13 cellular contexts compared by ENCODE assay signal in the genomic region with DNA sequence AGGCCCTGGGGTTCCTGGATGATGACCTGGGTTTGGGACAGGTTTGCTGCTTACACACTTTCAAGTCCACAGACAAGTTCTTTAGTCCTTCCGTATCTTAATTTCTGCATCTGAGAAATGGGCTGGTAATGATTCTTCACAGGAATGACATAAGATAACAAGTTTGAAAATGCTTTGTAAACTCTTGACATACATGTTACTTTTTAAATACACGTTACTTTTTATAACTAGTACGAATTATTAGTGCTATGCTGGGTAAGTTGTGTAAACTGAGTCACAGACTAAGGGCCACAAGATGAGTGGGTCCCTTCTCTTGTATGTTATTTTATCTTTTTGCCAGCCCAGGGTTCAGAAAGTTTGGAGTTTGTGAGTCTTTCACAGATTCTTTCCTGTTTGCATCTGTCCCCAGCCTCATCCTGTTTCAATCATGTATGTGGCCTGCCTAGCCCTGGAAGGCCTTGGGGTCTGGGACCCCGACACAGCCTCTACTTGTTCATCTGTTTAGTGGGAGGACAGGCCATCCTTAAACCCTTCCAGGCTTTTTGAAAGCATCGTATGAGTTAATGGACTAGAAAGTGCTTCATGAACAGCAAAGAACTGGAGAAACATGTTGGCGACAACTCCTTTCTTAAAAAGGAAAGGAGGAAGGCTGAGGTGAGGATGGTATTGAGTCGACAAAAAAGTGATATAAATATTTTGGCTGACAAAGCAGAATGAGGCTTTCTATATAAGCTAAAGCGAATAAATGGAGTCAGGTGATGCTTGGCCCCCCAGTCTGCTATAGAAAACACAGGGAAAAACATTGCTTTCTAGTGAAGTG. TPM values are rescaled to one million over a fixed set of nuclear protein-coding genes. Genes with fewer than 3 reads are reported as not detected.
DNase-seq lines count a peak whose midpoint lies in the region; ATAC-seq, FAIRE-seq and TF ChIP-seq lines count a peak whose summit lies in the region.
"Had no signal": no experiment of that assay in that cellular context is flagged by ENCODE, and none has a peak within 500 bp of the region (broad histone marks: within the 10 kb centered on the region; RNA-seq: fewer than 3 reads in every experiment).

No MANE protein-coding gene starts in this region.

- H3K36me3 Mint-ChIP-seq in GM23338 (ENCODE audit: low read depth), result peaks cover 19% of the 10 kb centered on the region
- H3K36me3 Mint-ChIP-seq in activated B cell treated with CpG ODN at 0.5 μM for 24 hours (ENCODE audit: low read depth), result no peaks in the 10 kb centered on the region

- no peak for TF ChIP-seq CTCF in GM23338 (conservative IDR thresholded peaks at IDR 0.05; ENCODE audit: low read depth in 2 of 2)
- no peak for TF ChIP-seq CTCF in activated B cell treated with CpG ODN at 0.5 μM for 24 hours (IDR thresholded peaks at IDR 0.05)
- TF ChIP-seq CTCF in left lung (IDR thresholded peaks at IDR 0.05), result no peak

- no peaks in the 10 kb centered on the region for H3K27me3 ChIP-seq in GM23338 (ENCODE audit: insufficient read depth)
- no peaks in the 10 kb centered on the region for H3K27me3 ChIP-seq in left lung
- no peaks in the 10 kb centered on the region for H3K27me3 ChIP-seq in skeletal muscle tissue (ENCODE audit: control insufficient read depth in 3 of 3, insufficient read depth in 3 of 3, low read length in 3 of 3)

- no peak overlapping the region for H3K4me3 Mint-ChIP-seq in GM23338
- peak overlapping the region; percentile 65 for H3K4me3 Mint-ChIP-seq in activated B cell treated with CpG ODN at 0.5 μM for 24 hours

- H3K27ac Mint-ChIP-seq in GM23338, result no peak overlapping the region
- H3K27ac Mint-ChIP-seq in activated B cell treated with CpG ODN at 0.5 μM for 24 hours, result no peak overlapping the region

- POLR2A ChIA-PET in activated B cell treated with CpG ODN at 0.5 μM for 24 hours (lab: Charles Lee), result no interaction called here

- H4K20me1 ChIP-seq in GM23338 (replicated peaks; ENCODE audit: insufficient read depth), result peaks cover 3% of the 10 kb centered on the region; the same call in 1 of the 2 replicates

- H3K27ac ChIP-seq in GM23338 (ENCODE audit: low read depth) (0 out of 2 replicates have a peak overlapping the region, but pooled peaks have one; percentile 13), left lung (peak overlapping the region; percentile 46 to 51), skeletal muscle tissue (ENCODE audit: low read depth, low read length) (peak overlapping the region; percentile 28)

- peaks cover 30% of the 10 kb centered on the region for H3K4me1 ChIP-seq in GM23338 (ENCODE audit: insufficient read depth)
- H3K4me1 ChIP-seq in left lung, result peaks cover 9 to 28% of the 10 kb centered on the region in 2 donors
- peaks cover 25 to 38% (median 34%) of the 10 kb centered on the region in 3 donors for H3K4me1 ChIP-seq in skeletal muscle tissue (ENCODE audit: control insufficient read depth in 3 of 3, insufficient read depth in 3 of 3, low read length in 3 of 3)

- H3K36me3 ChIP-seq in GM23338 (ENCODE audit: insufficient read depth) (no peaks in the 10 kb centered on the region), left lung (no peaks in the 10 kb centered on the region), skeletal muscle tissue (ENCODE audit: control insufficient read depth in 3 of 3, insufficient read depth in 3 of 3, low read length in 3 of 3) (no peaks in the 10 kb centered on the region)

- H3K79me2 ChIP-seq in GM23338 (replicated peaks; ENCODE audit: insufficient read depth), result peaks cover 89% of the 10 kb centered on the region

- no peak overlapping the region for H2AFZ ChIP-seq in GM23338

- ATAC-seq in GM23338, result no peak
- ATAC-seq in activated B cell treated with CpG ODN at 0.5 μM for 24 hours (ENCODE audit: low read depth), result no peak
- ATAC-seq in left lung, result no peak
- no peak for ATAC-seq in GM18909 (IDR thresholded peaks at IDR 0.05; ENCODE audit: poor library complexity, unreplicated experiment)
- no peak for ATAC-seq in sciatic nerve

- CTCF ChIA-PET in activated B cell treated with CpG ODN at 0.5 μM for 24 hours (lab: Charles Lee), result no interaction called here

- H3K9ac ChIP-seq in skeletal muscle tissue (ENCODE audit: low read depth in 1 of 3, low read length in 3 of 3), result peak overlapping the region in 2 of 3 donors; percentile 0 to 34

- intact Hi-C loops in activated B cell treated with CpG ODN at 0.5 μM for 24 hours (cut with micrococcal nuclease), result no loop called here
- intact Hi-C loops in left lung (cut with DNase I), result no loop called here
- intact Hi-C loops in sciatic nerve (cut with DNase I), result no loop called here

- H3K27me3 Mint-ChIP-seq in GM23338 (ENCODE audit: insufficient read depth, low read depth, poor library complexity) (peaks cover 6% of the 10 kb centered on the region), activated B cell treated with CpG ODN at 0.5 μM for 24 hours (peaks cover 5% of the 10 kb centered on the region)

- DNase-seq in GM23338 (ENCODE audit: low spot score), result no peak
- no peak for DNase-seq in activated B cell treated with CpG ODN at 0.5 μM for 24 hours
- no peak for DNase-seq in left lung
- DNase-seq in HTR-8/SVneo (ENCODE audit: insufficient read length, low spot score), result no peak
- DNase-seq in sciatic nerve (ENCODE audit: low spot score), result no peak
- DNase-seq: activated CD4-positive, CD25-positive, alpha-beta regulatory T cell; activated gamma-delta T cell treated with Interleukin-2 at 50 U/mL for 16 hours; DMS 273 treated with DMSO at 0.1 percent for 48 hours; NCI-H226; Right ventricle myocardium superior had no signal

- H3K9me3 Mint-ChIP-seq in GM23338 (peaks cover 7% of the 10 kb centered on the region), activated B cell treated with CpG ODN at 0.5 μM for 24 hours (no peaks in the 10 kb centered on the region)

- peak overlapping the region; percentile 28; the same call in 1 of the 2 replicates for H3K4me2 ChIP-seq in GM23338

- 0 out of 2 replicates have a peak, but pooled peaks cover 5% of the 10 kb centered on the region for H3K9me2 ChIP-seq in GM23338 (ENCODE audit: insufficient read depth)

- H3K4me3 ChIP-seq in GM23338 (no peak overlapping the region), left lung (no peak overlapping the region), skeletal muscle tissue (ENCODE audit: low read length in 3 of 3) (peak overlapping the region in 1 of 3 donors; percentile 40)

- H3K9me3 ChIP-seq in left lung (peaks cover 0 to 5% of the 10 kb centered on the region in 2 donors), skeletal muscle tissue (ENCODE audit: control insufficient read depth in 3 of 3, low read length in 3 of 3) (no peaks in the 10 kb centered on the region)

- FAIRE-seq in HTR-8/SVneo (lab: Jason Lieb, UNC), result no peak
- FAIRE-seq: colon had no signal

- H3K4me1 Mint-ChIP-seq in GM23338 (peaks cover 63% of the 10 kb centered on the region), activated B cell treated with CpG ODN at 0.5 μM for 24 hours (peaks cover 16% of the 10 kb centered on the region)

- H3F3A ChIP-seq in GM23338 (replicated peaks; ENCODE audit: low read depth), result no peaks in the 10 kb centered on the region

RNA-seq across cellular contexts. Expression of a gene that starts 9.3 kb away (rescaled TPM):
- total RNA-seq in GM23338 (2014; rRNA removed; shearing (Covaris generic)), result 19.6 and 22.1 TPM in 2 replicates
- polyA plus RNA-seq in GM23338 (2016; fragmentation: Nextera tagmentation; extraction: Ambion mirVana), result 10.3 and 12.1 TPM in 2 replicates
- total RNA-seq in activated B cell treated with CpG ODN at 0.5 μM for 24 hours (0.22 and 0.67 TPM in 2 replicates), left lung (10 to 100 TPM in 1 of 2 donors, 1 to 10 TPM in 1; 9.9 to 12.0 TPM), skeletal muscle tissue (4.7 TPM), sciatic nerve (15.5 TPM)
